Comparison of ENCODE assay signal across 9 cellular contexts in the genomic region with DNA sequence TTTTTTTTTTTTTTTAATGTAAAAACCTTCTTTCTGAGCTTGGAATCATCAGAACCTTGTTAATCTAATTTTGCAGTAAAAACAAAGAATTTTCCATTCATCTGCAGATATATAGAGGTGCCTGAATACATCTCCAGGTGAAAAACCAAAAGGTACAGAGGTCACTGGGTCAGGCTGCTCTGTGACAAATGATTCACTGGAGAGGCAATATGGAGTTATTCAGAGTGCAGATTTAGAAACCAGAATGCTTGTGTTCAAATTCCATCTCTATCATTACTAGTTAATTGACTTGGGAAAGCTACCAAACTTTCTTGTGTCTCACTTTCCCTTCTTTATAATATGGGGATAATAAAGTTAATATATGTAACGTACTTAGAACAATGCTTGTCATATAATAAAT.
"Had no signal": no experiment of that assay in that cellular context is flagged by ENCODE, and none has a peak within 500 bp of the region (broad histone marks: within the 10 kb centered on the region; RNA-seq: fewer than 3 reads in every experiment).

No MANE protein-coding gene starts in this region.

- H3K9me3 Mint-ChIP-seq: HFFc6 had no signal

- H3K9me3 ChIP-seq: HAP-1 had no signal

- H3K27ac ChIP-seq: GM23248 had no signal

- DNase-seq: GM23248, GOT3, H7, HFFc6, IMR-90, KBM-7 had no signal

- H3K9ac ChIP-seq: GM23248 had no signal

- H3K27ac Mint-ChIP-seq: HFFc6 had no signal

- FAIRE-seq: HTR-8/SVneo had no signal

- H3K36me3 ChIP-seq: HAP-1 had no signal

- H3K4me1 ChIP-seq: HAP-1 had no signal

- H3K4me3 Mint-ChIP-seq: HFFc6 had no signal

- ATAC-seq: HCT116 had no signal

- H3K4me3 ChIP-seq: GM23248, HAP-1 had no signal
